In genomic region chr20:32559753-32560380, GRCh38 we compare ENCODE assay signal across 1 cellular context.
A peak's percentile ranks its signal among the peaks of the same experiment; 100 is the strongest.
TF ChIP-seq lines count a peak whose summit lies in the region.

No MANE protein-coding gene starts in this region.

TF ChIP-seq in HEK293, 187 proteins besides CTCF, POLR2A, EP300 and RAD21 (continued from another document):
- no peak for TF ChIP-seq ZNF580 (tag by site-specific recombination; IDR thresholded peaks at IDR 0.05)
- TF ChIP-seq KLF17 (tag by site-specific recombination; IDR thresholded peaks at IDR 0.05), result peak; percentile 69; the same call in 1 of the 2 replicates
- TF ChIP-seq ZBTB7A (tag by site-specific recombination; IDR thresholded peaks at IDR 0.05; ENCODE audit: low read depth), result no peak
- no peak for TF ChIP-seq ZFP37 (tag by site-specific recombination; IDR thresholded peaks at IDR 0.05)
- TF ChIP-seq SALL2 (tag by site-specific recombination; IDR thresholded peaks at IDR 0.05; ENCODE audit: borderline replicate concordance), result no peak
- no peak for TF ChIP-seq ZNF121 (tag by site-specific recombination; IDR thresholded peaks at IDR 0.05)
- TF ChIP-seq EGR2 (tag by site-specific recombination; IDR thresholded peaks at IDR 0.05; ENCODE audit: low read depth), result peak; percentile 93
- TF ChIP-seq ZBTB8A (tag by site-specific recombination; IDR thresholded peaks at IDR 0.05), result peak; percentile 43; the same call in 1 of the 2 replicates
- TF ChIP-seq ZBTB20 (tag by site-specific recombination; IDR thresholded peaks at IDR 0.05), result no peak
- TF ChIP-seq INSM2 (tag by site-specific recombination; IDR thresholded peaks at IDR 0.05), result no peak
- no peak for TF ChIP-seq ZNF510 (tag by site-specific recombination; IDR thresholded peaks at IDR 0.05; ENCODE audit: insufficient replicate concordance)
